ENCODE assay signal across 8 cellular contexts in genomic region chrX:106481341-106481740, GRCh38.
DNase-seq lines count a peak whose midpoint lies in the region; ATAC-seq and TF ChIP-seq lines count a peak whose summit lies in the region.

No MANE protein-coding gene starts in this region.

- no peak overlapping the region for H3K27ac ChIP-seq in OCI-LY7 (ENCODE audit: low read depth, low read length, poor library complexity, severe bottlenecking)
- H3K27ac ChIP-seq in brain microvascular endothelial cell = no peak overlapping the region

- ATAC-seq in activated CD4-positive, alpha-beta T cell treated with anti-CD3 and anti-CD28 coated beads for 36 hours = no peak
- ATAC-seq in HG02885 (IDR thresholded peaks at IDR 0.05; ENCODE audit: poor library complexity, unreplicated experiment) (peak; percentile 35), GM21423 (IDR thresholded peaks at IDR 0.05; ENCODE audit: unreplicated experiment) (no peak)

- H3K36me3 Mint-ChIP-seq in activated CD4-positive, alpha-beta T cell treated with anti-CD3 and anti-CD28 coated beads for 36 hours (ENCODE audit: low read depth) = no peaks in the 10 kb centered on the region

- H3K4me1 Mint-ChIP-seq in activated CD4-positive, alpha-beta T cell treated with anti-CD3 and anti-CD28 coated beads for 36 hours = peaks cover 24% of the 10 kb centered on the region

- CTCF ChIA-PET in activated CD4-positive, alpha-beta T cell treated with anti-CD3 and anti-CD28 coated beads for 36 hours (lab: Charles Lee) = interaction anchor here (0.6 to 1.5 kb wide), 6 partner anchors 22 to 304 kb away, joined by 3 to 5 read pairs (median 3); partner anchors contain the start of gene RADX
- CTCF ChIA-PET in OCI-LY7 (lab: Charles Lee; ENCODE audit: unreplicated experiment) = no interaction called here

- H3K4me3 ChIP-seq in OCI-LY7 (ENCODE audit: low read depth, low read length, poor library complexity, severe bottlenecking) (no peak overlapping the region), brain microvascular endothelial cell (ENCODE audit: low read depth, low read length) (no peak overlapping the region)

- H3K27me3 ChIP-seq in brain microvascular endothelial cell (replicated peaks) = no peaks in the 10 kb centered on the region

- BruUV-seq in OCI-LY7 (replicated peaks; lab: Mats Ljungman, UMichigan) = no TSS peak

- H4K20me1 ChIP-seq in OCI-LY7 (ENCODE audit: insufficient read depth, low read length) = no peaks in the 10 kb centered on the region

- in situ Hi-C loops in brain microvascular endothelial cell (cut with HindIII; ENCODE audit: low pct_ligation_motif_present, low sequenced_read_pairs) = no loop called here

- no peak overlapping the region for H3K4me3 Mint-ChIP-seq in activated CD4-positive, alpha-beta T cell treated with anti-CD3 and anti-CD28 coated beads for 36 hours

- no peaks in the 10 kb centered on the region for H3K9me3 Mint-ChIP-seq in activated CD4-positive, alpha-beta T cell treated with anti-CD3 and anti-CD28 coated beads for 36 hours (ENCODE audit: low read depth)

- no peaks in the 10 kb centered on the region for H3K9me3 ChIP-seq in OCI-LY7 (ENCODE audit: low read length)

- H3K4me2 ChIP-seq in OCI-LY7 (ENCODE audit: low read length) = no peak overlapping the region

- no peaks in the 10 kb centered on the region for H3K27me3 Mint-ChIP-seq in activated CD4-positive, alpha-beta T cell treated with anti-CD3 and anti-CD28 coated beads for 36 hours

- intact Hi-C loops in activated CD4-positive, alpha-beta T cell treated with anti-CD3 and anti-CD28 coated beads for 36 hours (cut with DNase I, micrococcal nuclease) = loop anchor here (1.0 to 10.0 kb wide), 8 partner anchors 137 to 1613 kb away; partner anchors contain the start of genes ATG4A (in 1 of the 2), PSMD10 (in 1 of the 2) and RNF128 (in 1 of the 2)
- intact Hi-C loops in OCI-LY7 (cut with micrococcal nuclease; ENCODE audit: unreplicated experiment) = loop anchor here (10.0 kb wide), 2 partner anchors 133 to 313 kb away; partner anchors contain the start of gene RADX

- H3K36me3 ChIP-seq in OCI-LY7 (ENCODE audit: insufficient read depth, low read length) (no peaks in the 10 kb centered on the region), brain microvascular endothelial cell (replicated peaks) (no peaks in the 10 kb centered on the region)

- POLR2A ChIA-PET in activated CD4-positive, alpha-beta T cell treated with anti-CD3 and anti-CD28 coated beads for 36 hours (lab: Charles Lee) = no interaction called here
- POLR2A ChIA-PET in OCI-LY7 (lab: Charles Lee) = no interaction called here

- no peak overlapping the region for H3K27ac Mint-ChIP-seq in activated CD4-positive, alpha-beta T cell treated with anti-CD3 and anti-CD28 coated beads for 36 hours

- no peaks in the 10 kb centered on the region for H3K9me2 ChIP-seq in OCI-LY7 (ENCODE audit: insufficient read depth, low read length)

- H3K79me2 ChIP-seq in OCI-LY7 (ENCODE audit: insufficient read depth, low read depth, low read length) = no peaks in the 10 kb centered on the region

- H3K4me1 ChIP-seq in OCI-LY7 (ENCODE audit: insufficient read depth, low read length, poor library complexity, severe bottlenecking) = no peaks in the 10 kb centered on the region

- no peak overlapping the region for H2AFZ ChIP-seq in OCI-LY7 (ENCODE audit: low read length)

- TF ChIP-seq CTCF in OCI-LY7 (conservative IDR thresholded peaks at IDR 0.05; ENCODE audit: low read length) (peak; percentile 77), brain microvascular endothelial cell (IDR thresholded peaks at IDR 0.05; ENCODE audit: low read depth, low read length, missing control alignments) (peak; percentile 76)

- DNase-seq in activated CD4-positive, alpha-beta T cell treated with anti-CD3 and anti-CD28 coated beads for 36 hours = peak; percentile 36
- no peak for DNase-seq in activated CD4-positive, alpha-beta T cell treated with anti-CD3 and anti-CD28 coated beads for 1 hour
- peak; percentile 46 for DNase-seq in OCI-LY7 (ENCODE audit: low spot score)
- peak; percentile 59 for DNase-seq in brain microvascular endothelial cell
- peak; percentile 42 for DNase-seq in iris pigment epithelial cell (ENCODE audit: low read depth)
- DNase-seq in stimulated activated CD4-positive, alpha-beta T cell treated with anti-CD3 and anti-CD28 coated beads, Interleukin-2, amount 100 ng/mL, for 48 hours = peak; percentile 57 to 60
